Comparison of ENCODE assay signal across 25 cellular contexts in the genomic region with DNA sequence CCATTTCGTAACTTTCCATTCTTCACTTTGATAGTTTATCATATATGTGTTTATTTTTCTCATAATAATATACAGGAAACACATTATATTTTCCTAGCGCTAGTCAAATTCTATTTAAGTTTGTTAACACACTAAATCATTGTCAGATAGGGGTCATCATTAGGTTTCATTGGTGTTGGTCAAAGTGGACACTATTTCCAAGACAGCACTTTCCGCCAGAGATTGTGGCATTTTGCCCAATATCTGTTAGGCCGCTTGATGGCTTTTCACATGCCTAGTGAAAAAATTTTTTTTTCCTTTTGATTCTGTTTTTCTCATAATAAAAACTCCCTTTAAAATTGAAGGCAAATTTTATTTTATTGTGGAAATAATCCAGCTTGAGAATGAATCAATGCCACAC.
"Had no signal": no experiment of that assay in that cellular context is flagged by ENCODE, and none has a peak within 500 bp of the region (broad histone marks: within the 10 kb centered on the region; RNA-seq: fewer than 3 reads in every experiment).

No MANE protein-coding gene starts in this region.

- ATAC-seq: left colon; left lung; mucosa of descending colon; naive thymus-derived CD4-positive, alpha-beta T cell; natural killer cell treated with Interleukin-12 subunit alpha and Interleukin-12 subunit beta and Interleukin-15 and Interleukin-18, amount 100 ng/mL, for 72 hours; pancreas; sciatic nerve; stimulated activated effector memory CD8-positive, alpha-beta T cell treated with anti-CD3 and anti-CD28 coated beads, Interleukin-12 subunit alpha, Interleukin-12 subunit beta, amount 100 ng/mL, for 72 hours; upper lobe of right lung had no signal

- FAIRE-seq: kidney, pancreas, urothelium cell line had no signal

- H3K27me3 ChIP-seq: left lung, spleen, suprapubic skin, tibial artery, upper lobe of right lung had no signal

- DNase-seq: hippocampal formation; kidney; left colon; left lung; midbrain; mucosa of descending colon; naive thymus-derived CD4-positive, alpha-beta T cell; pancreas; posterior cingulate gyrus; retina; right cardiac atrium; spleen; stimulated activated CD4-positive, alpha-beta T cell treated with anti-CD3 and anti-CD28 coated beads, Interleukin-4, amount 100 ng/mL, for 24 hours; stimulated activated naive CD4-positive, alpha-beta T cell; tibial artery; upper lobe of right lung had no signal

- H3K4me1 ChIP-seq: left lung, pancreas, prostate gland, spleen, suprapubic skin, upper lobe of right lung had no signal

- H3K9me3 ChIP-seq: pancreas, prostate gland, suprapubic skin, thoracic aorta, tibial artery had no signal

- H3K4me3 ChIP-seq: left lung, lung, mucosa of descending colon, pancreas, prostate gland, skin epidermis, spleen, suprapubic skin, thoracic aorta, tibial artery, upper lobe of right lung had no signal

- H3K36me3 ChIP-seq: left lung, pancreas, prostate gland, spleen, suprapubic skin, thoracic aorta, tibial artery, upper lobe of right lung had no signal

- H3K27ac ChIP-seq: left lung, pancreas, prostate gland, skin epidermis, spleen, suprapubic skin, thoracic aorta, tibial artery, upper lobe of right lung had no signal
